ENCODE assay signal across 1 cellular context in the genomic region with DNA sequence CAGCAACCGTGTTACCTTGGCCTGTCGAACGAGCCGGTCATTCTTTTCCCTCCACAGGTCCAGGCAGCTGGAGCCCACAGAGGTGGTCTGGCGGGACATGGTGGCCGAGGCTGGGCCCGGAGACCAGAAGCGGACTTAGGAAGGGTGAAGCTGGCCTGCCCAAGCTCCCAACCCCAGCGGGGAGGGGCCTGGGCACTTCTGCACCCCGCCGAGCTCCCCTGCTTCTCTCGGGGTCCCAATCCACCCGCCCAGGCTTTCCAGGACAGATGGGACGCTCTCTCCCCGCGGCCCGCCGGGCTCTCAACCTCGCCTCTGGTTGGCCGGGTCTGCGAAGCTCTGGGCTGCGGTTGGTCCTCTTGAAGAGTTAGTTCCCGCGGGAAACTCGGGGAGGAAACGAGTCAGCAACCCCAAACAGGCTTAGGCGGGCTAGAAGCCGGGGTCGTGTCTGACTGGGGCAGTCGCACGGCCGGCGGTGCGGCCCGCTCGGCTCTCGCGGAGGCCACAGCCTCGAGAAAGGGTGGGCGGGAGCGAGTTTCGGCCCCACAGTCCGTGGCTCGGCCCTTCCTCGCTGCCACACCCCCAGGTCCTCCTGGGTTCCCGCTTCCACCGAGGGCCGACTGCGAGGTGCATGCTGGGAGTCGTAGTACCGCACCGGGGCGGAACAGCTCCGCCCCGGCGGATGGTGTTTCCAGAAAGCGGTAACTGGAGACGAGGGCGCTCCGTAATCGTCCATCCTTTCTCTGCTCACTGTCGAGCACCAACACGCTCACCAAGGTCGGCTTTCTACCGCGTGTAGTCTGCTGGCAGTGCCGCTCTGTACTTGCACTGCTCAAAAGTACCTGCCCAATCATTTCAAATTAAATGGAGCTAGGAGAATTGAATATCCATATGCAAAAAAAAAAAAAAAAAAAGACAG.
TF ChIP-seq lines count a peak whose summit lies in the region.

Gene FANCG, minus strand, starts transcription at position 517 of the 916 bp plus-strand sequence. Its CDS starts 418 bp downstream, at position 99.

TF ChIP-seq in K562, 482 proteins besides CTCF, POLR2A, EP300 and RAD21 (continued from another document and continues in another):
- TF ChIP-seq, protein P1, sequence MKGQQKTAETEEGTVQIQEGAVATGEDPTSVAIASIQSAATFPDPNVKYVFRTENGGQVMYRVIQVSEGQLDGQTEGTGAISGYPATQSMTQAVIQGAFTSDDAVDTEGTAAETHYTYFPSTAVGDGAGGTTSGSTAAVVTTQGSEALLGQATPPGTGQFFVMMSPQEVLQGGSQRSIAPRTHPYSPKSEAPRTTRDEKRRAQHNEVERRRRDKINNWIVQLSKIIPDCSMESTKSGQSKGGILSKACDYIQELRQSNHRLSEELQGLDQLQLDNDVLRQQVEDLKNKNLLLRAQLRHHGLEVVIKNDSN (CRISPR knock-in tag; IDR thresholded peaks at IDR 0.05): no peak
- TF ChIP-seq MCM2 (IDR thresholded peaks at IDR 0.05; ENCODE audit: low read depth) (no peak), FOXJ2 (tag; IDR thresholded peaks at IDR 0.05) (no peak), CREB3L1 (IDR thresholded peaks at IDR 0.05; ENCODE audit: borderline replicate concordance, low read depth) (peak; percentile 67; the same call in 1 of the 2 replicates), NUFIP1 (IDR thresholded peaks at IDR 0.05; ENCODE audit: partially characterized antibody) (no peak), ZNF174 (CRISPR knock-in tag; IDR thresholded peaks at IDR 0.05) (no peak), HNRNPK (IDR thresholded peaks at IDR 0.05; ENCODE audit: low read depth, low read length, poor library complexity, severe bottlenecking) (no peak), BCL6 (CRISPR knock-in tag; IDR thresholded peaks at IDR 0.05) (no peak), TAL1 (IDR thresholded peaks at IDR 0.05) (no peak), ETS2 (tag; IDR thresholded peaks at IDR 0.05; ENCODE audit: borderline replicate concordance, poor library complexity, severe bottlenecking) (no peak), AFF4 (CRISPR knock-in tag; IDR thresholded peaks at IDR 0.05) (no peak), ZNF695 (CRISPR knock-in tag; IDR thresholded peaks at IDR 0.05) (no peak), MIER1 (IDR thresholded peaks at IDR 0.05; ENCODE audit: low read depth) (no peak), ZNF124 (CRISPR knock-in tag; IDR thresholded peaks at IDR 0.05) (no peak), JUNB (CRISPR knock-in tag; conservative IDR thresholded peaks at IDR 0.05) (no peak), NCOA4 (IDR thresholded peaks at IDR 0.05; ENCODE audit: partially characterized antibody) (no peak), SMAD4 (CRISPR knock-in tag; conservative IDR thresholded peaks at IDR 0.05) (no peak), E2F1 (CRISPR knock-in tag; IDR thresholded peaks at IDR 0.05) (peak; percentile 56; the same call in 1 of the 2 replicates), LCOR (CRISPR knock-in tag; IDR thresholded peaks at IDR 0.05) (no peak), PHB (CRISPR knock-in tag; IDR thresholded peaks at IDR 0.05) (no peak), ZNF311 (CRISPR knock-in tag; IDR thresholded peaks at IDR 0.05) (no peak), SNIP1 (IDR thresholded peaks at IDR 0.05; ENCODE audit: low read depth) (no peak), ZC3H11A (IDR thresholded peaks at IDR 0.05; ENCODE audit: low read depth, low read length) (no peak), NONO (IDR thresholded peaks at IDR 0.05; ENCODE audit: low read depth in 2 of 2, low read length in 1 of 2) (peak in 1 of 2 experiments; percentile 30; a peak in 2 of 4 replicates), MCM3 (IDR thresholded peaks at IDR 0.05) (no peak), NCOA6 (IDR thresholded peaks at IDR 0.05) (no peak), NR4A1 (CRISPR knock-in tag; IDR thresholded peaks at IDR 0.05) (no peak), NR4A1 (tag; IDR thresholded peaks at IDR 0.05) (no peak; the same call in 1 of the 2 replicates), CREM (IDR thresholded peaks at IDR 0.05; ENCODE audit: low read depth) (peak; percentile 63; the same call in 1 of the 2 replicates), ILK (tag; IDR thresholded peaks at IDR 0.05; ENCODE audit: borderline replicate concordance, low read depth) (no peak), KLF13 (tag; IDR thresholded peaks at IDR 0.05; ENCODE audit: borderline replicate concordance, low read depth) (peak; percentile 87; the same call in 1 of the 2 replicates), KLF1 (tag; IDR thresholded peaks at IDR 0.05) (no peak), TBP (optimal IDR thresholded peaks at IDR 0.05; ENCODE audit: low read depth, low read length) (peak; percentile 43), PML (IDR thresholded peaks at IDR 0.05; ENCODE audit: low read length) (no peak), NR2F6 (CRISPR knock-in tag; IDR thresholded peaks at IDR 0.05) (no peak), SRSF7 (optimal IDR thresholded peaks at IDR 0.05; ENCODE audit: low read depth, low read length) (no peak), SMARCA4 (IDR thresholded peaks at IDR 0.05) (no peak), SPI1 (IDR thresholded peaks at IDR 0.05; ENCODE audit: borderline replicate concordance, low read depth, low read length) (no peak), TEAD1 (CRISPR knock-in tag; IDR thresholded peaks at IDR 0.05) (peak in 1 of 2 experiments; percentile 72; a peak in 1 of 4 replicates), CCAR2 (IDR thresholded peaks at IDR 0.05; ENCODE audit: low read depth, low read length) (no peak), ZNF3 (CRISPR knock-in tag; IDR thresholded peaks at IDR 0.05) (no peak), SP1 (CRISPR knock-in tag; IDR thresholded peaks at IDR 0.05) (no peak), NCOA2 (IDR thresholded peaks at IDR 0.05; ENCODE audit: partially characterized antibody in 2 of 2) (no peak), RBM34 (IDR thresholded peaks at IDR 0.05; ENCODE audit: borderline replicate concordance, insufficient read depth, low read length) (no peak), ZNF146 (CRISPR knock-in tag; IDR thresholded peaks at IDR 0.05; ENCODE audit: unreplicated experiment) (no peak), GATAD2A (IDR thresholded peaks at IDR 0.05) (no peak), OTX1 (CRISPR knock-in tag; IDR thresholded peaks at IDR 0.05) (no peak), MBD1 (CRISPR knock-in tag; IDR thresholded peaks at IDR 0.05) (no peak), ZNF239 (CRISPR knock-in tag; IDR thresholded peaks at IDR 0.05) (no peak), E2F3 (CRISPR knock-in tag; IDR thresholded peaks at IDR 0.05) (peak; percentile 94), TRIM25 (IDR thresholded peaks at IDR 0.05; ENCODE audit: borderline replicate concordance) (no peak)
- TF ChIP-seq, protein P2, sequence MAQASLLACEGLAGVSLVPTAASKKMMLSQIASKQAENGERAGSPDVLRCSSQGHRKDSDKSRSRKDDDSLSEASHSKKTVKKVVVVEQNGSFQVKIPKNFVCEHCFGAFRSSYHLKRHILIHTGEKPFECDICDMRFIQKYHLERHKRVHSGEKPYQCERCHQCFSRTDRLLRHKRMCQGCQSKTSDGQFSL (CRISPR knock-in tag; IDR thresholded peaks at IDR 0.05): no peak
- TF ChIP-seq, protein P2 (tag; IDR thresholded peaks at IDR 0.05): no peak
- TF ChIP-seq, protein P3, sequence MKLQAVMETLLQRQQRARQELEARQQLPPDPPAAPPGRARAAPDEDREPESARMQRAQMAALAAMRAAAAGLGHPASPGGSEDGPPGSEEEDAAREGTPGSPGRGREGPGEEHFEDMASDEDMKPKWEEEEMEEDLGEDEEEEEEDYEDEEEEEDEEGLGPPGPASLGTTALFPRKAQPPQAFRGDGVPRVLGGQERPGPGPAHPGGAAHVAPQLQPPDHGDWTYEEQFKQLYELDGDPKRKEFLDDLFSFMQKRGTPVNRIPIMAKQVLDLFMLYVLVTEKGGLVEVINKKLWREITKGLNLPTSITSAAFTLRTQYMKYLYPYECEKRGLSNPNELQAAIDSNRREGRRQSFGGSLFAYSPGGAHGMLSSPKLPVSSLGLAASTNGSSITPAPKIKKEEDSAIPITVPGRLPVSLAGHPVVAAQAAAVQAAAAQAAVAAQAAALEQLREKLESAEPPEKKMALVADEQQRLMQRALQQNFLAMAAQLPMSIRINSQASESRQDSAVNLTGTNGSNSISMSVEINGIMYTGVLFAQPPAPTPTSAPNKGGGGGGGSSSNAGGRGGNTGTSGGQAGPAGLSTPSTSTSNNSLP (IDR thresholded peaks at IDR 0.05; ENCODE audit: borderline replicate concordance, low read depth, low read length): no peak
